1 cellular context compared by ENCODE assay signal in genomic region chr17:43881176-43881575, GRCh38.
TF ChIP-seq lines count a peak whose summit lies in the region.

No MANE protein-coding gene starts in this region.

TF ChIP-seq in HepG2, 621 proteins besides CTCF, POLR2A, EP300 and RAD21:
- no peak for TF ChIP-seq IRF1 (CRISPR knock-in tag; IDR thresholded peaks at IDR 0.05; ENCODE audit: low read depth)
- TF ChIP-seq HES4 (CRISPR knock-in tag; IDR thresholded peaks at IDR 0.05; ENCODE audit: borderline replicate concordance) = 0 out of 2 replicates have a peak, but pooled peaks have one; percentile 28
- TF ChIP-seq ZNF605 (CRISPR knock-in tag; IDR thresholded peaks at IDR 0.05) = no peak
- TF ChIP-seq HDAC1 (CRISPR knock-in tag; IDR thresholded peaks at IDR 0.05) = no peak
